In the genomic region with DNA sequence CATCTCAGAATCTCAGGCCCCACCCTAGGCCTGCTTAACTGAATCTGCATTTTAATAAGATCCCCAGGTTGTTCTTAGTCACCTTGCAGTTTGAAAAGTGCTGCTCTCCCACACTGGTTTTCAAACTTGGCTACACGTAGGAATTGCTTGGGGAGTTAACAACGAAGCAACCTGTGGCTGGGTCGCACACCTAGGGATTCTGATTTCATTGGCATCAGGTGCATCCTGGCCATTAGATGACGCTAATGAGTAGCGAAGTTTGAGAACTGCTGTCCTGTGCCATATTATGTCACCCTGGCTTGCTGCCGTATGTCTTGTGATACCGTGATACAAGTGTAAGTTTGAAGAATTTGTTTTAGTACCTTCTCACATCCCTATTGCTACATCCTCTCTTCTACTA, we compare ENCODE assay signal across 1 cellular context.
TF ChIP-seq lines count a peak whose summit lies in the region.

No MANE protein-coding gene starts in this region.

TF ChIP-seq in HepG2, 621 proteins besides CTCF, POLR2A, EP300 and RAD21 (continued from another document):
- TF ChIP-seq ZFP36L2 (CRISPR knock-in tag; IDR thresholded peaks at IDR 0.05) (no peak), MEIS1 (CRISPR knock-in tag; IDR thresholded peaks at IDR 0.05; ENCODE audit: borderline replicate concordance) (no peak), ZFP1 (CRISPR knock-in tag; IDR thresholded peaks at IDR 0.05) (no peak), TOE1 (CRISPR knock-in tag; IDR thresholded peaks at IDR 0.05) (no peak), ZNF274 (CRISPR knock-in tag; IDR thresholded peaks at IDR 0.05) (no peak), ZNF484 (CRISPR knock-in tag; IDR thresholded peaks at IDR 0.05; ENCODE audit: borderline replicate concordance, low read depth) (no peak), MZF1 (CRISPR knock-in tag; IDR thresholded peaks at IDR 0.05; ENCODE audit: borderline replicate concordance) (no peak), REXO4 (CRISPR knock-in tag; IDR thresholded peaks at IDR 0.05; ENCODE audit: borderline replicate concordance) (no peak)
- TF ChIP-seq, protein P1, sequence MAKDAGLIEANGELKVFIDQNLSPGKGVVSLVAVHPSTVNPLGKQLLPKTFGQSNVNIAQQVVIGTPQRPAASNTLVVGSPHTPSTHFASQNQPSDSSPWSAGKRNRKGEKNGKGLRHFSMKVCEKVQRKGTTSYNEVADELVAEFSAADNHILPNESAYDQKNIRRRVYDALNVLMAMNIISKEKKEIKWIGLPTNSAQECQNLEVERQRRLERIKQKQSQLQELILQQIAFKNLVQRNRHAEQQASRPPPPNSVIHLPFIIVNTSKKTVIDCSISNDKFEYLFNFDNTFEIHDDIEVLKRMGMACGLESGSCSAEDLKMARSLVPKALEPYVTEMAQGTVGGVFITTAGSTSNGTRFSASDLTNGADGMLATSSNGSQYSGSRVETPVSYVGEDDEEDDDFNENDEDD (CRISPR knock-in tag; IDR thresholded peaks at IDR 0.05; ENCODE audit: borderline replicate concordance): no peak
- TF ChIP-seq, protein P2, sequence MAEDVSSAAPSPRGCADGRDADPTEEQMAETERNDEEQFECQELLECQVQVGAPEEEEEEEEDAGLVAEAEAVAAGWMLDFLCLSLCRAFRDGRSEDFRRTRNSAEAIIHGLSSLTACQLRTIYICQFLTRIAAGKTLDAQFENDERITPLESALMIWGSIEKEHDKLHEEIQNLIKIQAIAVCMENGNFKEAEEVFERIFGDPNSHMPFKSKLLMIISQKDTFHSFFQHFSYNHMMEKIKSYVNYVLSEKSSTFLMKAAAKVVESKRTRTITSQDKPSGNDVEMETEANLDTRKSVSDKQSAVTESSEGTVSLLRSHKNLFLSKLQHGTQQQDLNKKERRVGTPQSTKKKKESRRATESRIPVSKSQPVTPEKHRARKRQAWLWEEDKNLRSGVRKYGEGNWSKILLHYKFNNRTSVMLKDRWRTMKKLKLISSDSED (CRISPR knock-in tag; IDR thresholded peaks at IDR 0.05): no peak
- TF ChIP-seq, protein P3, sequence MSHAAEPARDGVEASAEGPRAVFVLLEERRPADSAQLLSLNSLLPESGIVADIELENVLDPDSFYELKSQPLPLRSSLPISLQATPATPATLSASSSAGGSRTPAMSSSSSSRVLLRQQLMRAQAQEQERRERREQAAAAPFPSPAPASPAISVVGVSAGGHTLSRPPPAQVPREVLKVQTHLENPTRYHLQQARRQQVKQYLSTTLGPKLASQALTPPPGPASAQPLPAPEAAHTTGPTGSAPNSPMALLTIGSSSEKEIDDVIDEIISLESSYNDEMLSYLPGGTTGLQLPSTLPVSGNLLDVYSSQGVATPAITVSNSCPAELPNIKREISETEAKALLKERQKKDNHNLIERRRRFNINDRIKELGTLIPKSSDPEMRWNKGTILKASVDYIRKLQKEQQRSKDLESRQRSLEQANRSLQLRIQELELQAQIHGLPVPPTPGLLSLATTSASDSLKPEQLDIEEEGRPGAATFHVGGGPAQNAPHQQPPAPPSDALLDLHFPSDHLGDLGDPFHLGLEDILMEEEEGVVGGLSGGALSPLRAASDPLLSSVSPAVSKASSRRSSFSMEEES (CRISPR knock-in tag; IDR thresholded peaks at IDR 0.05): no peak
- TF ChIP-seq, protein P4, sequence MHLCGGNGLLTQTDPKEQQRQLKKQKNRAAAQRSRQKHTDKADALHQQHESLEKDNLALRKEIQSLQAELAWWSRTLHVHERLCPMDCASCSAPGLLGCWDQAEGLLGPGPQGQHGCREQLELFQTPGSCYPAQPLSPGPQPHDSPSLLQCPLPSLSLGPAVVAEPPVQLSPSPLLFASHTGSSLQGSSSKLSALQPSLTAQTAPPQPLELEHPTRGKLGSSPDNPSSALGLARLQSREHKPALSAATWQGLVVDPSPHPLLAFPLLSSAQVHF (CRISPR knock-in tag; IDR thresholded peaks at IDR 0.05): no peak
- TF ChIP-seq, protein P5, sequence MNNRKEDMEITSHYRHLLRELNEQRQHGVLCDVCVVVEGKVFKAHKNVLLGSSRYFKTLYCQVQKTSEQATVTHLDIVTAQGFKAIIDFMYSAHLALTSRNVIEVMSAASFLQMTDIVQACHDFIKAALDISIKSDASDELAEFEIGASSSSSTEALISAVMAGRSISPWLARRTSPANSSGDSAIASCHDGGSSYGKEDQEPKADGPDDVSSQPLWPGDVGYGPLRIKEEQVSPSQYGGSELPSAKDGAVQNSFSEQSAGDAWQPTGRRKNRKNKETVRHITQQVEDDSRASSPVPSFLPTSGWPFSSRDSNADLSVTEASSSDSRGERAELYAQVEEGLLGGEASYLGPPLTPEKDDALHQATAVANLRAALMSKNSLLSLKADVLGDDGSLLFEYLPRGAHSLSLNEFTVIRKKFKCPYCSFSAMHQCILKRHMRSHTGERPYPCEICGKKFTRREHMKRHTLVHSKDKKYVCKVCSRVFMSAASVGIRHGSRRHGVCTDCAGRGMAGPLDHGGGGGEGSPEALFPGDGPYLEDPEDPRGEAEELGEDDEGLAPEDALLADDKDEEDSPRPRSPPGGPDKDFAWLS (CRISPR knock-in tag; IDR thresholded peaks at IDR 0.05; ENCODE audit: borderline replicate concordance): no peak
